1 cellular context compared by ENCODE assay signal in genomic region chr17:12618557-12618956, GRCh38.
TF ChIP-seq lines count a peak whose summit lies in the region.

No MANE protein-coding gene starts in this region.

TF ChIP-seq in GM12878, 131 proteins besides CTCF, POLR2A, EP300 and RAD21:
- TF ChIP-seq ZBTB40 (IDR thresholded peaks at IDR 0.05; ENCODE audit: borderline replicate concordance), result no peak
